18 cellular contexts compared by ENCODE assay signal in genomic region chrX:130114141-130114561, GRCh38. TPM values are rescaled to one million over a fixed set of nuclear protein-coding genes. Genes with fewer than 3 reads are reported as not detected.
DNase-seq lines count a peak whose midpoint lies in the region; ATAC-seq and TF ChIP-seq lines count a peak whose summit lies in the region.
"Had no signal": no experiment of that assay in that cellular context is flagged by ENCODE, and none has a peak within 500 bp of the region (broad histone marks: within the 10 kb centered on the region; RNA-seq: fewer than 3 reads in every experiment).

No MANE protein-coding gene starts in this region.

- H3K4me1 ChIP-seq in RWPE2 (ENCODE audit: insufficient read depth, poor library complexity, severe bottlenecking): peaks cover 27% of the 10 kb centered on the region

- H3K9me3 ChIP-seq in RWPE2 (ENCODE audit: severe bottlenecking): no peaks in the 10 kb centered on the region
- H3K9me3 ChIP-seq: right atrium auricular region had no signal

- no peaks in the 10 kb centered on the region for H3K36me3 ChIP-seq in RWPE2 (ENCODE audit: low read depth)
- H3K36me3 ChIP-seq: right atrium auricular region had no signal

- peak; percentile 40 for ATAC-seq in RWPE2 (ENCODE audit: low read depth)
- ATAC-seq in GM18511 (IDR thresholded peaks at IDR 0.05; ENCODE audit: unreplicated experiment): no peak

- H3K27ac ChIP-seq in RWPE2 (ENCODE audit: poor library complexity, severe bottlenecking): peak overlapping the region; percentile 52
- H3K27ac ChIP-seq: right atrium auricular region, SK-N-MC had no signal

- no peaks in the 10 kb centered on the region for H3K27me3 ChIP-seq in RWPE2 (ENCODE audit: insufficient read depth, poor library complexity, severe bottlenecking)
- H3K27me3 ChIP-seq: right atrium auricular region had no signal

- no peak overlapping the region for H3K4me3 ChIP-seq in RWPE2 (ENCODE audit: severe bottlenecking)
- H3K4me3 ChIP-seq: right atrium auricular region, SK-N-MC had no signal

- no peak for TF ChIP-seq CTCF in RWPE2 (IDR thresholded peaks at IDR 0.05; ENCODE audit: poor library complexity, severe bottlenecking)

- peak; percentile 69 for DNase-seq in Daoy (ENCODE audit: low read depth)
- DNase-seq in HT1080 (ENCODE audit: low read depth): peak; percentile 83
- DNase-seq in RWPE2 (ENCODE audit: low spot score): no peak
- peak; percentile 64 for DNase-seq in glomerular visceral epithelial cell (ENCODE audit: extremely low spot score)
- no peak for DNase-seq in amygdala (lab: John Stamatoyannopoulos, UW)
- DNase-seq in C1 segment of cervical spinal cord (lab: John Stamatoyannopoulos, UW): no peak
- DNase-seq in NCI-H774 (lab: John Stamatoyannopoulos, UW): no peak
- DNase-seq: activated CD4-positive, alpha-beta T cell treated with anti-CD3 and anti-CD28 coated beads, Interleukin-2, amount 50 U/mL, for 1 hour; activated T-cell treated with anti-CD3 and anti-CD28 coated beads, Interleukin-2, amount 50 U/mL, for 24 hours; H9; immature natural killer cell; KBM-7; mesendoderm; NCI-H1417; NCI-H345 had no signal

RNA-seq across cellular contexts. Expression of gene ELF4, which starts 3.9 kb away (rescaled TPM):
- 15.6 and 18.3 TPM in 2 replicates for total RNA-seq in Daoy (2014; rRNA removed; shearing (Covaris generic))
- 13.1 and 18.2 TPM in 2 replicates for total RNA-seq in HT1080 (2014; rRNA removed; shearing (Covaris generic))
- 17.3 and 19.6 TPM in 2 replicates for polyA plus RNA-seq in HT1080 (2015; cell fraction: cytosol; rRNA removed)
- polyA plus RNA-seq in HT1080 (2015; cell fraction: nucleus; rRNA removed): 11.3 and 12.7 TPM in 2 replicates

RNA-seq across cellular contexts. Expression of gene AIFM1, which starts 51.5 kb away (rescaled TPM):
- 22.4 and 38.0 TPM in 2 replicates for total RNA-seq in Daoy (2014; rRNA removed; shearing (Covaris generic))
- 27.0 and 28.3 TPM in 2 replicates for total RNA-seq in HT1080 (2014; rRNA removed; shearing (Covaris generic))
- polyA plus RNA-seq in HT1080 (2015; cell fraction: cytosol; rRNA removed): 26.7 and 30.8 TPM in 2 replicates
- 34.4 and 44.5 TPM in 2 replicates for polyA plus RNA-seq in HT1080 (2015; cell fraction: nucleus; rRNA removed)

RNA-seq across cellular contexts. Expression of gene RAB33A, which starts 57.6 kb away (rescaled TPM):
- total RNA-seq in Daoy (2014; rRNA removed; shearing (Covaris generic)): 0.11 TPM in 1 of 2 replicates, not detected in the other
- total RNA-seq in HT1080 (2014; rRNA removed; shearing (Covaris generic)): 0.16 TPM in 1 of 2 replicates, not detected in the other
- polyA plus RNA-seq in HT1080 (2015; cell fraction: cytosol; rRNA removed): 0.06 TPM in 1 of 2 replicates, not detected in the other
- not detected in 2 replicates for polyA plus RNA-seq in HT1080 (2015; cell fraction: nucleus; rRNA removed)

Comparison
In these comparisons a context has a peak if more than half of its experiments do, and no peak if none do; other contexts are left out.
1. DNase-seq: peak in Daoy (single experiment), HT1080 (single experiment) and glomerular visceral epithelial cell (single experiment); none in RWPE2 (single experiment), amygdala (0 of 56), C1 segment of cervical spinal cord (0 of 14) and NCI-H774 (single experiment).